Comparison of ENCODE assay signal across 2 cellular contexts in genomic region chr19:9818175-9818733, GRCh38.
TF ChIP-seq lines count a peak whose summit lies in the region.

No MANE protein-coding gene starts in this region.

TF ChIP-seq in HEK293, 187 proteins besides CTCF, POLR2A, EP300 and RAD21 (continued from another document):
- TF ChIP-seq OVOL3 (tag by site-specific recombination; IDR thresholded peaks at IDR 0.05), result no peak
TF ChIP-seq in HEK293: peak in this region for 6.

TF ChIP-seq in WTC11, 78 proteins besides CTCF, POLR2A, EP300 and RAD21 (continued from another document):
- TF ChIP-seq E2F5 (CRISPR knock-in tag; IDR thresholded peaks at IDR 0.05), result no peak
- TF ChIP-seq HMGXB4 (CRISPR knock-in tag; IDR thresholded peaks at IDR 0.05), result no peak
- TF ChIP-seq E2F4 (CRISPR knock-in tag; IDR thresholded peaks at IDR 0.05; ENCODE audit: borderline replicate concordance, low read depth), result no peak
- no peak for TF ChIP-seq CREB1 (CRISPR knock-in tag; IDR thresholded peaks at IDR 0.05)
- TF ChIP-seq IRF1 (CRISPR knock-in tag; IDR thresholded peaks at IDR 0.05), result no peak
- TF ChIP-seq SMAD3 (CRISPR knock-in tag; IDR thresholded peaks at IDR 0.05; ENCODE audit: borderline replicate concordance), result no peak
- no peak for TF ChIP-seq ZNF416 (CRISPR knock-in tag; IDR thresholded peaks at IDR 0.05)
- TF ChIP-seq NR3C1 (CRISPR knock-in tag; conservative IDR thresholded peaks at IDR 0.05; ENCODE audit: low read depth), result no peak
- TF ChIP-seq ZNF317 (CRISPR knock-in tag; IDR thresholded peaks at IDR 0.05; ENCODE audit: borderline replicate concordance, low read depth), result no peak
- TF ChIP-seq ZNF232 (CRISPR knock-in tag; IDR thresholded peaks at IDR 0.05), result no peak
- TF ChIP-seq JAZF1 (CRISPR knock-in tag; IDR thresholded peaks at IDR 0.05), result no peak
- TF ChIP-seq, protein P1, sequence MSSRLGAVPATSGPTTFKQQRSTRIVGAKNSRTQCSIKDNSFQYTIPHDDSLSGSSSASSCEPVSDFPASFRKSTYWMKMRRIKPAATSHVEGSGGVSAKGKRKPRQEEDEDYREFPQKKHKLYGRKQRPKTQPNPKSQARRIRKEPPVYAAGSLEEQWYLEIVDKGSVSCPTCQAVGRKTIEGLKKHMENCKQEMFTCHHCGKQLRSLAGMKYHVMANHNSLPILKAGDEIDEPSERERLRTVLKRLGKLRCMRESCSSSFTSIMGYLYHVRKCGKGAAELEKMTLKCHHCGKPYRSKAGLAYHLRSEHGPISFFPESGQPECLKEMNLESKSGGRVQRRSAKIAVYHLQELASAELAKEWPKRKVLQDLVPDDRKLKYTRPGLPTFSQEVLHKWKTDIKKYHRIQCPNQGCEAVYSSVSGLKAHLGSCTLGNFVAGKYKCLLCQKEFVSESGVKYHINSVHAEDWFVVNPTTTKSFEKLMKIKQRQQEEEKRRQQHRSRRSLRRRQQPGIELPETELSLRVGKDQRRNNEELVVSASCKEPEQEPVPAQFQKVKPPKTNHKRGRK (CRISPR knock-in tag; IDR thresholded peaks at IDR 0.05; ENCODE audit: borderline replicate concordance), result no peak
- no peak for TF ChIP-seq ZNF121 (CRISPR knock-in tag; IDR thresholded peaks at IDR 0.05)
- TF ChIP-seq ZNF281 (CRISPR knock-in tag; IDR thresholded peaks at IDR 0.05), result 0 out of 2 replicates have a peak, but pooled peaks have one; percentile 27
- 0 out of 2 replicates have a peak, but pooled peaks have one; percentile 65 for TF ChIP-seq FOXP4 (CRISPR knock-in tag; IDR thresholded peaks at IDR 0.05)
- TF ChIP-seq HMGA2 (CRISPR knock-in tag; IDR thresholded peaks at IDR 0.05), result no peak
- no peak for TF ChIP-seq KAT7 (CRISPR knock-in tag; IDR thresholded peaks at IDR 0.05; ENCODE audit: borderline replicate concordance)
- TF ChIP-seq NR1H2 (CRISPR knock-in tag; IDR thresholded peaks at IDR 0.05), result no peak
- no peak for TF ChIP-seq IRF2 (CRISPR knock-in tag; IDR thresholded peaks at IDR 0.05; ENCODE audit: borderline replicate concordance, low read depth)
- TF ChIP-seq EMX1 (CRISPR knock-in tag; IDR thresholded peaks at IDR 0.05), result no peak
- TF ChIP-seq ZBTB21 (CRISPR knock-in tag; IDR thresholded peaks at IDR 0.05; ENCODE audit: borderline replicate concordance), result 0 out of 2 replicates have a peak, but pooled peaks have one; percentile 41
